8 cellular contexts compared by ENCODE assay signal in the genomic region with DNA sequence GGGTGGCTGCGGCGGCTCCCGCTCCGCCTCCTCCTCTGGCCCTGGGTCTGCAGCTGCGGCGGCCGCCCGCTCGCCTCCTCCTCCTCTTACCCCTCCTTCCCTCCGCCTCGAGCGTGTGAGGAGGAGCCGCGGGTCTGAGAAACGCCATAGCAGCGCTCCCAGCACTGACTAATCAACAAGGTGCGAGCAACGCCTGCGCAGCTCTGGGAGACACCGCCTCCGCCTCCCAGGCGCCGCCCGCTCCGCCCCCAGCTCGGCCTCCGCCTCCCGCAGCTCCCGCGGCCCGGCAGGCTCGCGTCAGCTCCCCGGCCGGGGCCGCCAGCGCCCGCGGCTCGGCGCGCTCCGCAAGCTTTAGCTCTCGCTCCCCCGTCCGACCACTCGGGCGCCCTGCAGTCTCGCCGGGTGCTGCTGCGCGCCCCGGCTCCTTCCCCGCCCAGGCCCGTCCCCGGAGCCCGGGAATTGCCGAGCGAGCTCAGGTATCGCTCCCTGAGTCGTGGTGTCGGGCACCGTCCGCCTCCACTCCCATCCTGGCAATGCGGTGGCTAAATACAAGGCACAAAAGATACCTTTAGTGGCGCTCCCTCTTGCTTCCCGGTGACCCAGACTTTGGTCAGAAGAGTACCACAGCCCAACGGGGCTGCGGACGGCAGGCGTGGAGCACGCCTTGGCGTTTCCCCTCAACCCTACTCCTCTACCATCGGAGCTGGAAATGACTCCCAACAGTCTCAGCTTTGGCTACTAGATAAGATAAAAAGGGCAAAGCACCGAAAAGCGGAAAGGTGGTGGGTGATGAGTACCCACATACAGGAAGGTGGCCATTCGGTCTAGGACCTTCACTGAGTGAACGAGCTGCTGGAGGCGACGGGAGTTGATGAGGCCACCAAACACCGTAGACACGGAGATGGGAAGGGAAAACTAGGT. TPM values are rescaled to one million over a fixed set of nuclear protein-coding genes. Genes with fewer than 3 reads are reported as not detected.
DNase-seq lines count a peak whose midpoint lies in the region; ATAC-seq and TF ChIP-seq lines count a peak whose summit lies in the region.

A gene (minus strand): TSS at position 170 of the 921 bp plus-strand sequence. CDS start 454 bp downstream, outside the sequence.

- 16 to 21% methylated on average over 46 to 67 of the region's 82 CpGs for WGBS in GM23248 (ENCODE audit: low coverage in 1 of 2, low lambda C conversion rate in 2 of 2, missing lambda C conversion rate in 2 of 2), 2 experiments

- no peak within 1 kb of the TSS for H3K27ac ChIP-seq in GM23248

- intact Hi-C loops in activated T-helper 2 cell treated with anti-CD3 and anti-CD28 coated beads, Interferon-gamma antibody, Interleukin-2, Interleukin-4, amounts not matched to agents 10 μg/mL and 5 μg/mL and 100 μg/mL, durations not matched to agents 14 hours and 24 hours and 36 hours (cut with micrococcal nuclease): loop anchor here (10.0 kb wide), 2 partner anchors 186 to 316 kb away; no protein-coding TSS in a partner anchor
- intact Hi-C loops in natural killer cell (cut with micrococcal nuclease): loop anchor here (5.0 kb wide), 1 partner anchor 529 kb away; a partner anchor contains a TSS

- no peaks in the 10 kb centered on the region for H3K4me1 ChIP-seq in GM23248 (ENCODE audit: insufficient read depth)

- peak; percentile 96 for DNase-seq in Daoy (ENCODE audit: low read depth)
- DNase-seq in GM23248: peak; percentile 97
- DNase-seq in Kasumi-1 (lab: John Stamatoyannopoulos, UW): peak; percentile 83 to 85
- peak; percentile 92 for DNase-seq in RPMI7951 (ENCODE audit: low read depth)
- peak; percentile 84 for DNase-seq in activated T-helper 2 cell treated with anti-CD3 and anti-CD28 coated beads, Interferon-gamma antibody, Interleukin-2, Interleukin-4, amounts not matched to agents 10 μg/mL and 5 μg/mL and 100 μg/mL, durations not matched to agents 14 hours and 24 hours and 36 hours (ENCODE audit: low spot score)
- DNase-seq in fibroblast of peridontal ligament (ENCODE audit: extremely low read depth): peak; percentile 94
- peak; percentile 67 for DNase-seq in natural killer cell
- peak; percentile 55 for DNase-seq in stimulated activated naive CD4-positive, alpha-beta T cell treated with Interleukin-2 at 50 U/mL for 16 hours (lab: John Stamatoyannopoulos, UW)

- TF ChIP-seq CTCF in natural killer cell (IDR thresholded peaks at IDR 0.05): no peak

- peaks cover 3% of the 10 kb centered on the region; the same call in 1 of the 2 replicates for H3K27me3 ChIP-seq in GM23248 (replicated peaks; ENCODE audit: insufficient read depth)

- H3K27ac Mint-ChIP-seq in activated T-helper 2 cell treated with anti-CD3 and anti-CD28 coated beads, Interferon-gamma antibody, Interleukin-2, Interleukin-4, amounts not matched to agents 10 μg/mL and 5 μg/mL and 100 μg/mL, durations not matched to agents 14 hours and 24 hours and 36 hours: no peak within 1 kb of the TSS
- H3K27ac Mint-ChIP-seq in natural killer cell: peak within 1 kb of the TSS; percentile 41 to 72

- peak within 1 kb of the TSS; percentile 84 for H3K4me2 ChIP-seq in GM23248 (ENCODE audit: unreplicated experiment)

- peaks cover 5% of the 10 kb centered on the region; the same call in 1 of the 2 replicates for H3F3A ChIP-seq in GM23248 (ENCODE audit: insufficient read depth)

- peak within 1 kb of the TSS; percentile 80 for H3K4me3 ChIP-seq in GM23248

- H2AFZ ChIP-seq in GM23248: peak within 1 kb of the TSS; percentile 86

- peak; percentile 87 to 92 (median 92) for ATAC-seq in natural killer cell

- H3K9ac ChIP-seq in GM23248: peak within 1 kb of the TSS; percentile 59

- no peaks in the 10 kb centered on the region for H3K9me3 Mint-ChIP-seq in activated T-helper 2 cell treated with anti-CD3 and anti-CD28 coated beads, Interferon-gamma antibody, Interleukin-2, Interleukin-4, amounts not matched to agents 10 μg/mL and 5 μg/mL and 100 μg/mL, durations not matched to agents 14 hours and 24 hours and 36 hours
- H3K9me3 Mint-ChIP-seq in natural killer cell: no peaks in the 10 kb centered on the region

- H4K20me1 ChIP-seq in GM23248 (ENCODE audit: insufficient read depth): no peaks in the 10 kb centered on the region

- peak within 1 kb of the TSS; percentile 77 for H3K4me3 Mint-ChIP-seq in activated T-helper 2 cell treated with anti-CD3 and anti-CD28 coated beads, Interferon-gamma antibody, Interleukin-2, Interleukin-4, amounts not matched to agents 10 μg/mL and 5 μg/mL and 100 μg/mL, durations not matched to agents 14 hours and 24 hours and 36 hours (ENCODE audit: low read depth)
- H3K4me3 Mint-ChIP-seq in natural killer cell: peak within 1 kb of the TSS; percentile 88

- H3K9me2 ChIP-seq in GM23248 (ENCODE audit: insufficient read depth): no peaks in the 10 kb centered on the region

- no peaks in the 10 kb centered on the region for H3K9me3 ChIP-seq in GM23248 (ENCODE audit: low read depth)

- no peaks in the 10 kb centered on the region for H3K79me2 ChIP-seq in GM23248 (ENCODE audit: insufficient read depth)

- H3K36me3 ChIP-seq in GM23248 (ENCODE audit: low read depth): no peaks in the 10 kb centered on the region

- in situ Hi-C loops in GM23248 (cut with MboI): no loop called here

- no peaks in the 10 kb centered on the region for H3K36me3 Mint-ChIP-seq in activated T-helper 2 cell treated with anti-CD3 and anti-CD28 coated beads, Interferon-gamma antibody, Interleukin-2, Interleukin-4, amounts not matched to agents 10 μg/mL and 5 μg/mL and 100 μg/mL, durations not matched to agents 14 hours and 24 hours and 36 hours (ENCODE audit: low read depth)
- H3K36me3 Mint-ChIP-seq in natural killer cell: no peaks in the 10 kb centered on the region

- peaks cover 28% of the 10 kb centered on the region for H3K4me1 Mint-ChIP-seq in activated T-helper 2 cell treated with anti-CD3 and anti-CD28 coated beads, Interferon-gamma antibody, Interleukin-2, Interleukin-4, amounts not matched to agents 10 μg/mL and 5 μg/mL and 100 μg/mL, durations not matched to agents 14 hours and 24 hours and 36 hours (ENCODE audit: low read depth)
- H3K4me1 Mint-ChIP-seq in natural killer cell: peaks cover 33 to 49% of the 10 kb centered on the region in 2 donors

- H3K27me3 Mint-ChIP-seq in activated T-helper 2 cell treated with anti-CD3 and anti-CD28 coated beads, Interferon-gamma antibody, Interleukin-2, Interleukin-4, amounts not matched to agents 10 μg/mL and 5 μg/mL and 100 μg/mL, durations not matched to agents 14 hours and 24 hours and 36 hours (ENCODE audit: low read depth): peaks cover 69% of the 10 kb centered on the region
- peaks cover 8 to 20% of the 10 kb centered on the region in 2 donors for H3K27me3 Mint-ChIP-seq in natural killer cell (ENCODE audit: low read depth in 2 of 2)

RNA-seq across cellular contexts. Expression of the gene that starts here (rescaled TPM):
- total RNA-seq in Daoy (2014; rRNA removed; shearing (Covaris generic)): 1.5 and 2.2 TPM in 2 replicates
- 0.51 and 1.2 TPM in 2 replicates for total RNA-seq in GM23248 (2014; rRNA removed; shearing (Covaris generic))
- polyA plus RNA-seq in GM23248 (2016; fragmentation: Nextera tagmentation; extraction: Ambion mirVana): 0.19 and 0.30 TPM in 2 replicates
- 0.29 and 0.60 TPM in 2 replicates for total RNA-seq in RPMI7951 (2014; rRNA removed; shearing (Covaris generic))
- not detected in 2 replicates for total RNA-seq in activated T-helper 2 cell treated with anti-CD3 and anti-CD28 coated beads, Interferon-gamma antibody, Interleukin-2, Interleukin-4, amounts not matched to agents 10 μg/mL and 5 μg/mL and 100 μg/mL, durations not matched to agents 14 hours and 24 hours and 36 hours
- total RNA-seq in natural killer cell: under 1 TPM in 1 of 3 donors, not detected in 2; 0.09 TPM

Comparison
In these comparisons a context has a peak if more than half of its experiments do, and no peak if none do; other contexts are left out.
1. Peak in DNase-seq in RPMI7951; RNA of the gene not detected or under 1 TPM.
2. Peak in DNase-seq in activated T-helper 2 cell treated with anti-CD3 and anti-CD28 coated beads, Interferon-gamma antibody, Interleukin-2, Interleukin-4, amounts not matched to agents 10 μg/mL and 5 μg/mL and 100 μg/mL, durations not matched to agents 14 hours and 24 hours and 36 hours; RNA of the gene not detected or under 1 TPM.
3. Peak in DNase-seq and ATAC-seq in natural killer cell; RNA of the gene not detected or under 1 TPM.